ENCODE assay signal across 29 cellular contexts in genomic region chr19:7690779-7691258, GRCh38. TPM values are rescaled to one million over a fixed set of nuclear protein-coding genes. Genes with fewer than 3 reads are reported as not detected.
DNase-seq lines count a peak whose midpoint lies in the region; ATAC-seq, FAIRE-seq and TF ChIP-seq lines count a peak whose summit lies in the region.
"Had no signal": no experiment of that assay in that cellular context is flagged by ENCODE, and none has a peak within 500 bp of the region (broad histone marks: within the 10 kb centered on the region; RNA-seq: fewer than 3 reads in every experiment).

No MANE protein-coding gene starts in this region.

- no peaks in the 10 kb centered on the region for H3K36me3 Mint-ChIP-seq in activated naive CD8-positive, alpha-beta T cell treated with anti-CD3 and anti-CD28 coated beads, Interleukin-2, amount 50 U/mL, for 24 hours (ENCODE audit: low read depth)
- H3K36me3 Mint-ChIP-seq in activated naive CD8-positive, alpha-beta T cell treated with anti-CD3 and anti-CD28 coated beads for 36 hours: no peaks in the 10 kb centered on the region
- no peaks in the 10 kb centered on the region for H3K36me3 Mint-ChIP-seq in CD4-positive, alpha-beta memory T cell
- H3K36me3 Mint-ChIP-seq: CD4-positive, CD25-positive, alpha-beta regulatory T cell had no signal

- DNase-seq in activated naive CD8-positive, alpha-beta T cell treated with anti-CD3 and anti-CD28 coated beads, Interleukin-2, amount 50 U/mL, for 24 hours: no peak
- no peak for DNase-seq in activated naive CD8-positive, alpha-beta T cell treated with anti-CD3 and anti-CD28 coated beads for 36 hours
- DNase-seq in H1 (ENCODE audit: low read depth in 1 of 2, low spot score in 2 of 2): no peak
- peak; percentile 44 for DNase-seq in osteoblast (ENCODE audit: insufficient read length, low spot score, missing footprints)
- no peak for DNase-seq in CD4-positive, alpha-beta memory T cell
- no peak for DNase-seq in sigmoid colon
- DNase-seq: Caco-2; CD4-positive, CD25-positive, alpha-beta regulatory T cell; DMS 273 treated with DMSO at 0.1 percent for 48 hours; DMS79 treated with DMSO at 0.1 percent for 48 hours; KBM-7; NCI-H1092; NCI-H1436 treated with DMSO at 0.1 percent for 48 hours; NCI-H2029; NCI-H2171; NCI-H345; NCI-H524; NCI-H774; NK-92 treated with Interleukin-12 subunit alpha and Interleukin-12 subunit beta, amount 100 ng/mL, for 24 hours; SHP77 treated with DMSO at 0.1 percent for 48 hours had no signal

- no peak overlapping the region for H3K18ac ChIP-seq in H1 (ENCODE audit: extremely low read depth, low read length)

- no peak for TF ChIP-seq RAD21 in H1 (IDR thresholded peaks at IDR 0.05 in 1 of 2, conservative IDR thresholded peaks at IDR 0.05 in 1 of 2; ENCODE audit: low read depth in 2 of 2, low read length in 2 of 2)

- peak; percentile 13 for ATAC-seq in activated naive CD8-positive, alpha-beta T cell treated with anti-CD3 and anti-CD28 coated beads, Interleukin-2, amount 50 U/mL, for 24 hours
- ATAC-seq in GM18867 (IDR thresholded peaks at IDR 0.05; ENCODE audit: unreplicated experiment): peak; percentile 49
- ATAC-seq in GM21381 (IDR thresholded peaks at IDR 0.05; ENCODE audit: unreplicated experiment): no peak

- no peak overlapping the region for H2AFZ ChIP-seq in H1 (ENCODE audit: low read length)
- H2AFZ ChIP-seq in osteoblast (ENCODE audit: low read length): no peak overlapping the region

- H3K79me2 ChIP-seq in H1 (ENCODE audit: control insufficient read depth in 1 of 2, insufficient read depth in 2 of 2, low read length in 2 of 2) (no peaks in the 10 kb centered on the region), osteoblast (ENCODE audit: insufficient read depth, low read length) (no peaks in the 10 kb centered on the region)

- no peak overlapping the region for H3K9ac ChIP-seq in H1 (replicated peaks in 1 of 4; ENCODE audit: extremely low read depth in 1 of 4, low read depth in 3 of 4, low read length in 3 of 4)

- H3K14ac ChIP-seq in H1 (ENCODE audit: insufficient read length): no peak overlapping the region

- H3K4me1 Mint-ChIP-seq in activated naive CD8-positive, alpha-beta T cell treated with anti-CD3 and anti-CD28 coated beads, Interleukin-2, amount 50 U/mL, for 24 hours: peaks cover 10% of the 10 kb centered on the region
- H3K4me1 Mint-ChIP-seq in activated naive CD8-positive, alpha-beta T cell treated with anti-CD3 and anti-CD28 coated beads for 36 hours: no peaks in the 10 kb centered on the region
- H3K4me1 Mint-ChIP-seq in CD4-positive, alpha-beta memory T cell: peaks cover 0 to 2% (median 0%) of the 10 kb centered on the region in 4 donors
- H3K4me1 Mint-ChIP-seq: CD4-positive, CD25-positive, alpha-beta regulatory T cell had no signal

- WGBS in H1 (ENCODE audit: extremely low coverage in 1 of 2, insufficient coverage in 1 of 2, insufficient read length in 1 of 2, insufficient replicate concordance in 2 of 2, low coverage in 1 of 2, low lambda C conversion rate in 2 of 2, missing lambda C conversion rate in 1 of 2), 2 experiments: 86% methylated on average over 8 of the region's 8 CpGs; no CpG with 5 or more reads in 1 of the 2 experiments
- 78 to 80% methylated on average over 8 of the region's 8 CpGs for WGBS in sigmoid colon, 2 donors

- H2BK15ac ChIP-seq in H1 (ENCODE audit: low read length): 0 out of 2 replicates have a peak overlapping the region, but pooled peaks have one; percentile 29

- peak overlapping the region; percentile 38 for H3K4ac ChIP-seq in H1 (replicated peaks; ENCODE audit: insufficient read length, low read depth, low read length)

- TF ChIP-seq POLR2A in H1 (IDR thresholded peaks at IDR 0.05; ENCODE audit: control extremely low read depth in 1 of 2, low read depth in 2 of 2, low read length in 2 of 2) (no peak), sigmoid colon (IDR thresholded peaks at IDR 0.05) (no peak)

- H3K27me3 ChIP-seq in H1 (replicated peaks in 1 of 4; ENCODE audit: control insufficient read depth in 3 of 4, extremely low read depth in 1 of 4, insufficient read depth in 3 of 4, low read length in 3 of 4) (no peaks in the 10 kb centered on the region; a peak in 2 of 7 replicates), osteoblast (ENCODE audit: insufficient read depth, low read length) (no peaks in the 10 kb centered on the region), sigmoid colon (peaks cover 0 to 29% (median 0%) of the 10 kb centered on the region in 3 donors)
- H3K27me3 ChIP-seq in CD4-positive, alpha-beta memory T cell (ENCODE audit: insufficient read depth, low read length): no peaks in the 10 kb centered on the region

- no peak overlapping the region for H3K4me3 Mint-ChIP-seq in activated naive CD8-positive, alpha-beta T cell treated with anti-CD3 and anti-CD28 coated beads, Interleukin-2, amount 50 U/mL, for 24 hours
- H3K4me3 Mint-ChIP-seq in activated naive CD8-positive, alpha-beta T cell treated with anti-CD3 and anti-CD28 coated beads for 36 hours: no peak overlapping the region
- H3K4me3 Mint-ChIP-seq in CD4-positive, alpha-beta memory T cell: no peak overlapping the region
- H3K4me3 Mint-ChIP-seq: CD4-positive, CD25-positive, alpha-beta regulatory T cell had no signal

- no peak overlapping the region; the same call in 1 of the 2 replicates for H4K8ac ChIP-seq in H1 (ENCODE audit: extremely low read depth, insufficient read depth, low read length)

- FAIRE-seq in H1 (lab: Jason Lieb, UNC): no peak

- peaks cover 14% of the 10 kb centered on the region for H3K23me2 ChIP-seq in H1 (ENCODE audit: low read depth, low read length)

- no peak overlapping the region for H3K23ac ChIP-seq in H1 (ENCODE audit: insufficient read length)

- H3K79me1 ChIP-seq in H1 (ENCODE audit: low read depth, low read length): no peaks in the 10 kb centered on the region

- H3K4me3 ChIP-seq in H1 (ENCODE audit: extremely low read depth in 1 of 4, insufficient read depth in 2 of 4, low read depth in 3 of 4, low read length in 4 of 4) (no peak overlapping the region), osteoblast (ENCODE audit: insufficient read depth, low read length) (no peak overlapping the region), sigmoid colon (no peak overlapping the region)
- H3K4me3 ChIP-seq in CD4-positive, alpha-beta memory T cell (ENCODE audit: low read length in 2 of 2): no peak overlapping the region
- H3K4me3 ChIP-seq: HAP-1, SK-N-MC had no signal

- H4K5ac ChIP-seq in H1 (ENCODE audit: insufficient read length, low read depth, low read length): no peak overlapping the region

- H3K4me2 ChIP-seq in H1 (ENCODE audit: insufficient read depth in 1 of 2, low read depth in 2 of 2, low read length in 2 of 2): no peak overlapping the region
- H3K4me2 ChIP-seq in osteoblast (ENCODE audit: insufficient read depth, low read length): no peak overlapping the region

- H3K56ac ChIP-seq in H1 (replicated peaks; ENCODE audit: insufficient read length, low read depth, low read length): no peak overlapping the region

- no peaks in the 10 kb centered on the region for H3K9me3 ChIP-seq in H1 (ENCODE audit: insufficient read depth in 2 of 2, low read depth in 1 of 2, low read length in 1 of 2)
- no peaks in the 10 kb centered on the region for H3K9me3 ChIP-seq in osteoblast (ENCODE audit: low read depth, low read length)
- no peaks in the 10 kb centered on the region for H3K9me3 ChIP-seq in CD4-positive, alpha-beta memory T cell (ENCODE audit: control insufficient read depth in 1 of 2, low read length in 2 of 2)
- H3K9me3 ChIP-seq in sigmoid colon: no peaks in the 10 kb centered on the region
- H3K9me3 ChIP-seq: Caco-2, HAP-1 had no signal

- POLR2A ChIA-PET in H1 (lab: Charles Lee; ENCODE audit: partially characterized antibody): no interaction called here
- POLR2A ChIA-PET in CD4-positive, alpha-beta memory T cell (lab: Charles Lee; ENCODE audit: partially characterized antibody): no interaction called here

- H3K27ac Mint-ChIP-seq in activated naive CD8-positive, alpha-beta T cell treated with anti-CD3 and anti-CD28 coated beads, Interleukin-2, amount 50 U/mL, for 24 hours: no peak overlapping the region
- H3K27ac Mint-ChIP-seq in activated naive CD8-positive, alpha-beta T cell treated with anti-CD3 and anti-CD28 coated beads for 36 hours: no peak overlapping the region
- no peak overlapping the region for H3K27ac Mint-ChIP-seq in CD4-positive, alpha-beta memory T cell
- H3K27ac Mint-ChIP-seq: CD4-positive, CD25-positive, alpha-beta regulatory T cell had no signal

- H3K9me3 Mint-ChIP-seq in activated naive CD8-positive, alpha-beta T cell treated with anti-CD3 and anti-CD28 coated beads, Interleukin-2, amount 50 U/mL, for 24 hours: no peaks in the 10 kb centered on the region
- no peaks in the 10 kb centered on the region for H3K9me3 Mint-ChIP-seq in activated naive CD8-positive, alpha-beta T cell treated with anti-CD3 and anti-CD28 coated beads for 36 hours
- H3K9me3 Mint-ChIP-seq in CD4-positive, alpha-beta memory T cell: no peaks in the 10 kb centered on the region
- H3K9me3 Mint-ChIP-seq: CD4-positive, CD25-positive, alpha-beta regulatory T cell had no signal

- TF ChIP-seq CTCF in H1 (IDR thresholded peaks at IDR 0.05; ENCODE audit: control extremely low read depth in 1 of 3, insufficient read depth in 1 of 3, low read depth in 1 of 3, low read length in 3 of 3) (no peak), osteoblast (IDR thresholded peaks at IDR 0.05; ENCODE audit: extremely low read depth, low read depth, low read length) (no peak), sigmoid colon (IDR thresholded peaks at IDR 0.05) (no peak)

- H2AK5ac ChIP-seq in H1 (ENCODE audit: low read depth, low read length): no peak overlapping the region

- CTCF ChIA-PET in H1 (lab: Charles Lee; ENCODE audit: partially characterized antibody): interaction anchor here (1.0 to 1.3 kb wide), 2 partner anchors 34 to 170 kb away, joined by 3 read pairs; no protein-coding TSS in a partner anchor
- CTCF ChIA-PET in CD4-positive, alpha-beta memory T cell (lab: Charles Lee; ENCODE audit: partially characterized antibody): interaction anchor here (0.6 kb wide), 1 partner anchor 182 kb away, joined by 3 read pairs; no protein-coding TSS in a partner anchor

- no peak overlapping the region for H2BK5ac ChIP-seq in H1 (ENCODE audit: low read depth, low read length)

- intact Hi-C loops in CD4-positive, alpha-beta memory T cell (cut with micrococcal nuclease): no loop called here
- intact Hi-C loops in sigmoid colon (cut with DNase I): no loop called here

- no peak overlapping the region for H4K91ac ChIP-seq in H1 (replicated peaks; ENCODE audit: insufficient read length, low read length)

- H2BK12ac ChIP-seq in H1 (ENCODE audit: low read depth, low read length): no peak overlapping the region

- no peaks in the 10 kb centered on the region for H3K27me3 Mint-ChIP-seq in activated naive CD8-positive, alpha-beta T cell treated with anti-CD3 and anti-CD28 coated beads, Interleukin-2, amount 50 U/mL, for 24 hours
- H3K27me3 Mint-ChIP-seq in activated naive CD8-positive, alpha-beta T cell treated with anti-CD3 and anti-CD28 coated beads for 36 hours: no peaks in the 10 kb centered on the region
- H3K27me3 Mint-ChIP-seq in CD4-positive, alpha-beta memory T cell: no peaks in the 10 kb centered on the region
- H3K27me3 Mint-ChIP-seq: CD4-positive, CD25-positive, alpha-beta regulatory T cell had no signal

- H3K36me3 ChIP-seq in H1 (ENCODE audit: control insufficient read depth in 2 of 4, insufficient read depth in 4 of 4, low read length in 3 of 4): no peaks in the 10 kb centered on the region
- no peaks in the 10 kb centered on the region for H3K36me3 ChIP-seq in osteoblast (ENCODE audit: insufficient read depth, low read length)
- H3K36me3 ChIP-seq in CD4-positive, alpha-beta memory T cell (ENCODE audit: insufficient read depth, low read length): no peaks in the 10 kb centered on the region
- H3K36me3 ChIP-seq in sigmoid colon: no peaks in the 10 kb centered on the region
- H3K36me3 ChIP-seq: HAP-1 had no signal

- TF ChIP-seq EP300 in H1 (IDR thresholded peaks at IDR 0.05; ENCODE audit: borderline replicate concordance in 1 of 2, low read depth in 2 of 2, low read length in 2 of 2) (no peak), sigmoid colon (IDR thresholded peaks at IDR 0.05) (no peak)

- peaks cover 0 to 3% of the 10 kb centered on the region in 2 experiments for H4K20me1 ChIP-seq in H1 (replicated peaks in 1 of 2; ENCODE audit: control insufficient read depth in 1 of 2, insufficient read depth in 2 of 2, low read length in 2 of 2)
- no peaks in the 10 kb centered on the region for H4K20me1 ChIP-seq in osteoblast (ENCODE audit: insufficient read depth, low read length)

- no peak overlapping the region for H2BK20ac ChIP-seq in H1 (ENCODE audit: low read length)

- H3K27ac ChIP-seq in H1 (ENCODE audit: low read depth, low read length) (no peak overlapping the region), osteoblast (ENCODE audit: low read depth, low read length) (no peak overlapping the region), sigmoid colon (no peak overlapping the region)
- H3K27ac ChIP-seq in CD4-positive, alpha-beta memory T cell (ENCODE audit: low read depth, low read length): no peak overlapping the region
- H3K27ac ChIP-seq: HL-60, RWPE1, SK-N-MC had no signal

- no peak overlapping the region for H2BK120ac ChIP-seq in H1 (replicated peaks; ENCODE audit: low read depth, low read length)

- H3K4me1 ChIP-seq in H1 (replicated peaks in 1 of 4; ENCODE audit: control insufficient read depth in 3 of 4, insufficient read depth in 4 of 4, low read length in 3 of 4): no peaks in the 10 kb centered on the region; a peak in 1 of 7 replicates
- no peaks in the 10 kb centered on the region for H3K4me1 ChIP-seq in osteoblast (ENCODE audit: insufficient read depth, low read length)
- no peaks in the 10 kb centered on the region for H3K4me1 ChIP-seq in CD4-positive, alpha-beta memory T cell (ENCODE audit: insufficient read depth, low read length)
- H3K4me1 ChIP-seq in sigmoid colon: no peaks in the 10 kb centered on the region
- H3K4me1 ChIP-seq: Caco-2, HAP-1 had no signal

RNA-seq across cellular contexts. Expression of gene TRAPPC5, which starts 10.2 kb away (rescaled TPM):
- total RNA-seq in activated naive CD8-positive, alpha-beta T cell treated with anti-CD3 and anti-CD28 coated beads for 36 hours: 10 to 100 TPM; 83.3 to 83.8 TPM
- total RNA-seq in H1 (2021; fragmentation: NEBNext Ultra II Directional; extraction: Animal tissue kit (Norgen Biotek cat#: 25700)): 99.7 and 109 TPM in 2 replicates
- polyA plus RNA-seq in H1 (2011; rRNA removed) (120 TPM in 2 replicates), sigmoid colon (10 to 100 TPM; 55.3 to 75.5 (median 55.9) TPM)
- 100 TPM for polyA plus RNA-seq in H1 (2011; cell fraction: cytosol; rRNA removed)
- polyA plus RNA-seq in H1 (2011; cell fraction: nucleus; rRNA removed): 77.3 TPM
- 55.2 to 165 TPM (median 152 TPM) in 4 replicates for polyA plus RNA-seq in H1 (2012, experiment 1 of 2)
- 95.9 TPM for polyA plus RNA-seq in H1 (2012, experiment 2 of 2)
- 60.6 TPM for polyA plus RNA-seq in H1 (2013, experiment 1 of 2)
- 68.5 TPM for polyA plus RNA-seq in H1 (2013, experiment 2 of 2)
- polyA minus RNA-seq in H1 (2011; rRNA and poly(A)+ RNA removed): 42.8 and 56.6 TPM in 2 replicates
- polyA minus RNA-seq in H1 (2011; cell fraction: cytosol; rRNA and poly(A)+ RNA removed): 97.4 TPM
- polyA minus RNA-seq in H1 (2011; cell fraction: nucleus; rRNA and poly(A)+ RNA removed): 61.8 TPM
- total RNA-seq in osteoblast (23.3 and 26.4 TPM in 2 replicates), sigmoid colon (10 to 100 TPM; 32.8 to 89.6 (median 50.5) TPM)
- 10 to 100 TPM; 60.7 to 62.1 TPM for total RNA-seq in CD4-positive, alpha-beta memory T cell
- polyA plus RNA-seq in CD4-positive, alpha-beta memory T cell: 100 to 1,000 TPM; 144 to 153 TPM

RNA-seq across cellular contexts. Expression of gene FCER2, which starts 11.1 kb away (rescaled TPM):
- 1 to 10 TPM; 1.5 to 1.7 TPM for total RNA-seq in activated naive CD8-positive, alpha-beta T cell treated with anti-CD3 and anti-CD28 coated beads for 36 hours
- 0.29 TPM in 1 of 2 replicates, not detected in the other for total RNA-seq in H1 (2021; fragmentation: NEBNext Ultra II Directional; extraction: Animal tissue kit (Norgen Biotek cat#: 25700))
- 0.67 TPM in 2 replicates for polyA plus RNA-seq in H1 (2011; rRNA removed)
- polyA plus RNA-seq in H1 (2011; cell fraction: cytosol; rRNA removed): 0.32 TPM
- 1.2 TPM for polyA plus RNA-seq in H1 (2011; cell fraction: nucleus; rRNA removed)
- polyA plus RNA-seq in H1 (2012, experiment 1 of 2): 0.39 to 0.69 TPM (median 0.57 TPM) in 3 of 4 replicates, not detected in the other
- polyA plus RNA-seq in H1 (2012, experiment 2 of 2): 0.41 TPM
- polyA plus RNA-seq in H1 (2013, experiment 1 of 2): 1.2 TPM
- 1.1 TPM for polyA plus RNA-seq in H1 (2013, experiment 2 of 2)
- polyA minus RNA-seq in H1 (2011; rRNA and poly(A)+ RNA removed): 0.12 TPM in 1 of 2 replicates, not detected in the other
- not detected for polyA minus RNA-seq in H1 (2011; cell fraction: cytosol; rRNA and poly(A)+ RNA removed)
- not detected for polyA minus RNA-seq in H1 (2011; cell fraction: nucleus; rRNA and poly(A)+ RNA removed)
- not detected in 2 replicates for total RNA-seq in osteoblast
- not detected for total RNA-seq in CD4-positive, alpha-beta memory T cell
- polyA plus RNA-seq in CD4-positive, alpha-beta memory T cell: under 1 TPM in 1 of 2 donors, not detected in 1; 0.93 TPM
- 1 to 10 TPM in 1 of 4 donors, under 1 TPM in 3; 0.27 to 2.5 (median 0.61) TPM for total RNA-seq in sigmoid colon
- 10 to 100 TPM in 1 of 3 donors, under 1 TPM in 1, not detected in 1; 0.46 to 14.7 TPM for polyA plus RNA-seq in sigmoid colon
- total RNA-seq: A673; Caco-2; CD4-positive, CD25-positive, alpha-beta regulatory T cell; HT-29 had no signal
- polyA plus RNA-seq: BJ had no signal

RNA-seq across cellular contexts. Expression of gene MCEMP1, which starts 13.9 kb away (rescaled TPM):
- not detected for total RNA-seq in activated naive CD8-positive, alpha-beta T cell treated with anti-CD3 and anti-CD28 coated beads for 36 hours
- not detected in 2 replicates for total RNA-seq in H1 (2021; fragmentation: NEBNext Ultra II Directional; extraction: Animal tissue kit (Norgen Biotek cat#: 25700))
- polyA plus RNA-seq in H1 (2011; rRNA removed) (0.13 TPM in 1 of 2 replicates, not detected in the other), sigmoid colon (1 to 10 TPM in 2 of 3 donors, under 1 TPM in 1; 0.51 to 2.8 (median 1.8) TPM)
- polyA plus RNA-seq in H1 (2011; cell fraction: cytosol; rRNA removed): 0.08 TPM
- 0.10 TPM for polyA plus RNA-seq in H1 (2011; cell fraction: nucleus; rRNA removed)
- not detected in 4 replicates for polyA plus RNA-seq in H1 (2012, experiment 1 of 2)
- not detected for polyA plus RNA-seq in H1 (2012, experiment 2 of 2)
- polyA plus RNA-seq in H1 (2013, experiment 1 of 2): not detected
- not detected for polyA plus RNA-seq in H1 (2013, experiment 2 of 2)
- polyA minus RNA-seq in H1 (2011; rRNA and poly(A)+ RNA removed): not detected in 2 replicates
- not detected for polyA minus RNA-seq in H1 (2011; cell fraction: cytosol; rRNA and poly(A)+ RNA removed)
- not detected for polyA minus RNA-seq in H1 (2011; cell fraction: nucleus; rRNA and poly(A)+ RNA removed)
- total RNA-seq in osteoblast (not detected in 2 replicates), sigmoid colon (under 1 TPM in 3 of 4 donors, not detected in 1; 0.36 to 0.49 (median 0.41) TPM)
- not detected for total RNA-seq in CD4-positive, alpha-beta memory T cell
- polyA plus RNA-seq in CD4-positive, alpha-beta memory T cell: not detected
- total RNA-seq: Caco-2, HT-29 had no signal
- polyA plus RNA-seq: BJ; CD4-positive, CD25-positive, alpha-beta regulatory T cell had no signal

RNA-seq across cellular contexts. Expression of gene RETN, which starts 22.0 kb away (rescaled TPM):
- total RNA-seq in activated naive CD8-positive, alpha-beta T cell treated with anti-CD3 and anti-CD28 coated beads for 36 hours: not detected
- not detected in 2 replicates for total RNA-seq in H1 (2021; fragmentation: NEBNext Ultra II Directional; extraction: Animal tissue kit (Norgen Biotek cat#: 25700))
- polyA plus RNA-seq in H1 (2011; rRNA removed) (not detected in 2 replicates), sigmoid colon (10 to 100 TPM in 1 of 3 donors, 1 to 10 TPM in 2; 3.6 to 38.1 (median 8.6) TPM)
- not detected for polyA plus RNA-seq in H1 (2011; cell fraction: cytosol; rRNA removed)
- not detected for polyA plus RNA-seq in H1 (2011; cell fraction: nucleus; rRNA removed)
- polyA plus RNA-seq in H1 (2012, experiment 1 of 2): not detected in 4 replicates
- polyA plus RNA-seq in H1 (2012, experiment 2 of 2): not detected
- polyA plus RNA-seq in H1 (2013, experiment 1 of 2): not detected
- not detected for polyA plus RNA-seq in H1 (2013, experiment 2 of 2)
- polyA minus RNA-seq in H1 (2011; rRNA and poly(A)+ RNA removed): not detected in 2 replicates
- not detected for polyA minus RNA-seq in H1 (2011; cell fraction: cytosol; rRNA and poly(A)+ RNA removed)
- polyA minus RNA-seq in H1 (2011; cell fraction: nucleus; rRNA and poly(A)+ RNA removed): not detected
- total RNA-seq in osteoblast (not detected in 2 replicates), sigmoid colon (not detected)
- not detected for total RNA-seq in CD4-positive, alpha-beta memory T cell
- polyA plus RNA-seq in CD4-positive, alpha-beta memory T cell: under 1 TPM; 0.48 to 0.94 TPM
- total RNA-seq: A673; Caco-2; CD4-positive, CD25-positive, alpha-beta regulatory T cell; HT-29 had no signal
- polyA plus RNA-seq: BJ; CD4-positive, CD25-positive, alpha-beta regulatory T cell had no signal

RNA-seq across cellular contexts. Expression of gene CLEC4G, which starts 41.1 kb away (rescaled TPM):
- total RNA-seq in activated naive CD8-positive, alpha-beta T cell treated with anti-CD3 and anti-CD28 coated beads for 36 hours: not detected
- total RNA-seq in H1 (2021; fragmentation: NEBNext Ultra II Directional; extraction: Animal tissue kit (Norgen Biotek cat#: 25700)): 0.35 and 1.0 TPM in 2 replicates
- 2.9 and 3.2 TPM in 2 replicates for polyA plus RNA-seq in H1 (2011; rRNA removed)
- 2.8 TPM for polyA plus RNA-seq in H1 (2011; cell fraction: cytosol; rRNA removed)
- polyA plus RNA-seq in H1 (2011; cell fraction: nucleus; rRNA removed): 2.7 TPM
- polyA plus RNA-seq in H1 (2012, experiment 1 of 2): 0.69 to 1.7 TPM (median 1.1 TPM) in 4 replicates
- 1.3 TPM for polyA plus RNA-seq in H1 (2012, experiment 2 of 2)
- polyA plus RNA-seq in H1 (2013, experiment 1 of 2): 0.69 TPM
- polyA plus RNA-seq in H1 (2013, experiment 2 of 2): 0.66 TPM
- polyA minus RNA-seq in H1 (2011; rRNA and poly(A)+ RNA removed): not detected in 2 replicates
- not detected for polyA minus RNA-seq in H1 (2011; cell fraction: cytosol; rRNA and poly(A)+ RNA removed)
- polyA minus RNA-seq in H1 (2011; cell fraction: nucleus; rRNA and poly(A)+ RNA removed): not detected
- not detected in 2 replicates for total RNA-seq in osteoblast
- not detected for total RNA-seq in CD4-positive, alpha-beta memory T cell
- polyA plus RNA-seq in CD4-positive, alpha-beta memory T cell: not detected
- 1 to 10 TPM; 1.4 to 3.6 (median 3.1) TPM for total RNA-seq in sigmoid colon
- polyA plus RNA-seq in sigmoid colon: under 1 TPM in 2 of 3 donors, not detected in 1; 0.45 to 0.46 TPM
- total RNA-seq: A673; Caco-2; CD4-positive, CD25-positive, alpha-beta regulatory T cell; HT-29 had no signal
- polyA plus RNA-seq: BJ; CD4-positive, CD25-positive, alpha-beta regulatory T cell had no signal
